In the genomic region with DNA sequence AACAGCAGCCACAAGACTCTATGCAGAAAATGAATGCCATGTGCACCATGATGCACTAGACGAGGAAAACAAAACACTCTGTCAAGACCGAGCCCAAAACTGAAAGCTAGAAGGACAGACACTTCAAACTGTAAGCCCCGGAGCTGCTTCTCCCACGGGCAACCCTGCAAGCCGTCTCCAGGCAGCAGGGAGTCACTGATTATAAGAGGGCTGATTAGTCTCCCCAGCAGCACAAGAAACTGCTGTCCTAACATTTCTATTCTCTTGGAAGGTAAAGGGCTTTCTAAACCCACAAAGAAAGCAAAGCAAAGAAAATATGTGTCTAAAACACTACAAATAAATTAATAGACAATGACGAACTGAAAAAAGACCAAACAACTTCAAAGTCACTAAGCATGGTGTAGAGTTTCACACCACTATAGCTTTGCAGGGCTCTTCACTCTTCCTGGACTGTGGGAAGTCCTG, we compare ENCODE assay signal across 8 cellular contexts. TPM values are rescaled to one million over a fixed set of nuclear protein-coding genes. Genes with fewer than 3 reads are reported as not detected.
DNase-seq lines count a peak whose midpoint lies in the region; ATAC-seq and TF ChIP-seq lines count a peak whose summit lies in the region.

No MANE protein-coding gene starts in this region.

- H3K27me3 Mint-ChIP-seq in activated T-cell treated with anti-CD3 and anti-CD28 coated beads, Interleukin-2, amount 50 U/mL, for 24 hours: no peaks in the 10 kb centered on the region
- H3K27me3 Mint-ChIP-seq in immature natural killer cell (ENCODE audit: low read depth in 3 of 3): no peaks in the 10 kb centered on the region
- H3K27me3 Mint-ChIP-seq in stimulated activated naive CD8-positive, alpha-beta T cell treated with anti-CD3 and anti-CD28 coated beads, Interleukin-15, Interleukin-2, amounts not matched to agents 100 ng/mL and 50 ng/mL, for 24 hours: no peaks in the 10 kb centered on the region

- no peak overlapping the region for H2AFZ ChIP-seq in IMR-90 (replicated peaks; ENCODE audit: low read length, poor library complexity)

- in situ Hi-C loops in IMR-90 (cut with MboI; ENCODE audit: low sequenced_read_pairs): no loop called here

- ATAC-seq in IMR-90 (ENCODE audit: low read depth) (peak; percentile 6; the same call in 1 of the 2 replicates), HG03097 (IDR thresholded peaks at IDR 0.05; ENCODE audit: low FRiP score, unreplicated experiment) (no peak)

- TF ChIP-seq CTCF in IMR-90 (conservative IDR thresholded peaks at IDR 0.05; ENCODE audit: low read depth, low read length): no peak

- H2BK20ac ChIP-seq in IMR-90 (ENCODE audit: low read depth, low read length): no peak overlapping the region

- intact Hi-C loops in IMR-90 (cut with micrococcal nuclease): loop anchor here (2.0 kb wide), 1 partner anchor 39 kb away; no protein-coding TSS in a partner anchor

- WGBS in IMR-90 (ENCODE audit: extremely low coverage in 2 of 2, insufficient read length in 1 of 2), 2 experiments: 20% methylated on average over 1 of the region's 6 CpGs; no CpG with 5 or more reads in 1 of the 2 experiments

- peak overlapping the region; percentile 32 for H3K14ac ChIP-seq in IMR-90 (replicated peaks; ENCODE audit: low read depth, low read length)

- H3K36me3 ChIP-seq in IMR-90 (ENCODE audit: control insufficient read depth, insufficient read depth, low read length): 0 out of 2 replicates have a peak, but pooled peaks cover 2% of the 10 kb centered on the region

- TF ChIP-seq POLR2A in IMR-90 (IDR thresholded peaks at IDR 0.05; ENCODE audit: low read depth, low read length): no peak

- peak overlapping the region; percentile 12; the same call in 1 of the 2 replicates for H3K18ac ChIP-seq in IMR-90 (ENCODE audit: low read depth, low read length)

- no peak overlapping the region for H4K91ac ChIP-seq in IMR-90 (ENCODE audit: insufficient read depth, low read depth, low read length)

- H4K8ac ChIP-seq in IMR-90 (ENCODE audit: low read depth in 2 of 2, low read length in 2 of 2): no peak overlapping the region

- peak overlapping the region; percentile 19; the same call in 1 of the 2 replicates for H3K4me3 ChIP-seq in IMR-90 (ENCODE audit: insufficient read depth, low read depth, low read length)

- CTCF ChIA-PET in IMR-90 (lab: Yijun Ruan, JAX): interaction anchor here (0.6 to 1.2 kb wide), 2 partner anchors 12 to 52 kb away, joined by 3 read pairs; no protein-coding TSS in a partner anchor

- H3K56ac ChIP-seq in IMR-90 (ENCODE audit: extremely low read depth, insufficient read depth, low read length): no peak overlapping the region

- H3K9me1 ChIP-seq in IMR-90 (ENCODE audit: insufficient read depth, low read length): peaks cover 45% of the 10 kb centered on the region

- no TSS peak for BruUV-seq in IMR-90 (replicated peaks; lab: Mats Ljungman, UMichigan)

- POLR2A ChIA-PET in IMR-90 (lab: Charles Lee; ENCODE audit: unreplicated experiment): no interaction called here

- peak overlapping the region; percentile 80 for H3K4me2 ChIP-seq in IMR-90 (ENCODE audit: low read depth, low read length)

- dilution Hi-C loops in IMR-90 (cut with HindIII; ENCODE audit: low sequenced_read_pairs, unreplicated experiment): no loop called here

- H3K36me3 Mint-ChIP-seq in activated T-cell treated with anti-CD3 and anti-CD28 coated beads, Interleukin-2, amount 50 U/mL, for 24 hours (ENCODE audit: low read depth): peaks cover 8% of the 10 kb centered on the region
- no peaks in the 10 kb centered on the region for H3K36me3 Mint-ChIP-seq in immature natural killer cell
- peaks cover 4% of the 10 kb centered on the region for H3K36me3 Mint-ChIP-seq in stimulated activated naive CD8-positive, alpha-beta T cell treated with anti-CD3 and anti-CD28 coated beads, Interleukin-15, Interleukin-2, amounts not matched to agents 100 ng/mL and 50 ng/mL, for 24 hours (ENCODE audit: low read depth)

- H3K23ac ChIP-seq in IMR-90 (ENCODE audit: low read depth, low read length): peak overlapping the region; percentile 55

- H3K4me1 Mint-ChIP-seq in activated T-cell treated with anti-CD3 and anti-CD28 coated beads, Interleukin-2, amount 50 U/mL, for 24 hours (ENCODE audit: low read depth): peaks cover 47% of the 10 kb centered on the region
- H3K4me1 Mint-ChIP-seq in immature natural killer cell: peaks cover 28 to 43% of the 10 kb centered on the region in 2 donors
- peaks cover 36% of the 10 kb centered on the region for H3K4me1 Mint-ChIP-seq in stimulated activated naive CD8-positive, alpha-beta T cell treated with anti-CD3 and anti-CD28 coated beads, Interleukin-15, Interleukin-2, amounts not matched to agents 100 ng/mL and 50 ng/mL, for 24 hours (ENCODE audit: low read depth)

- H3K27ac Mint-ChIP-seq in activated T-cell treated with anti-CD3 and anti-CD28 coated beads, Interleukin-2, amount 50 U/mL, for 24 hours: peak overlapping the region; percentile 82
- peak overlapping the region in 5 of 6 donors; percentile 93 to 96 (median 94) for H3K27ac Mint-ChIP-seq in immature natural killer cell
- peak overlapping the region; percentile 77 for H3K27ac Mint-ChIP-seq in stimulated activated naive CD8-positive, alpha-beta T cell treated with anti-CD3 and anti-CD28 coated beads, Interleukin-15, Interleukin-2, amounts not matched to agents 100 ng/mL and 50 ng/mL, for 24 hours

- peak overlapping the region; percentile 50; the same call in 1 of the 2 replicates for H3K9ac ChIP-seq in IMR-90 (ENCODE audit: low read depth, low read length)

- H4K20me1 ChIP-seq in IMR-90 (ENCODE audit: insufficient read depth, low read length): peaks cover 59% of the 10 kb centered on the region

- peak overlapping the region; percentile 17; the same call in 1 of the 2 replicates for H3K27ac ChIP-seq in IMR-90 (ENCODE audit: insufficient read depth, low read length)

- peak overlapping the region; percentile 72 for H3K4me3 Mint-ChIP-seq in activated T-cell treated with anti-CD3 and anti-CD28 coated beads, Interleukin-2, amount 50 U/mL, for 24 hours
- H3K4me3 Mint-ChIP-seq in immature natural killer cell: peak overlapping the region; percentile 74 to 90 (median 82)
- peak overlapping the region; percentile 78 for H3K4me3 Mint-ChIP-seq in stimulated activated naive CD8-positive, alpha-beta T cell treated with anti-CD3 and anti-CD28 coated beads, Interleukin-15, Interleukin-2, amounts not matched to agents 100 ng/mL and 50 ng/mL, for 24 hours

- H3K27me3 ChIP-seq in IMR-90 (ENCODE audit: control insufficient read depth, insufficient read depth, low read length): no peaks in the 10 kb centered on the region

- no peaks in the 10 kb centered on the region for H3K9me3 Mint-ChIP-seq in activated T-cell treated with anti-CD3 and anti-CD28 coated beads, Interleukin-2, amount 50 U/mL, for 24 hours
- H3K9me3 Mint-ChIP-seq in immature natural killer cell: no peaks in the 10 kb centered on the region
- no peaks in the 10 kb centered on the region for H3K9me3 Mint-ChIP-seq in stimulated activated naive CD8-positive, alpha-beta T cell treated with anti-CD3 and anti-CD28 coated beads, Interleukin-15, Interleukin-2, amounts not matched to agents 100 ng/mL and 50 ng/mL, for 24 hours

- no peaks in the 10 kb centered on the region for H3K9me3 ChIP-seq in IMR-90 (ENCODE audit: control insufficient read depth, insufficient read depth, low read length)

- peak; percentile 34 for DNase-seq in activated gamma-delta T cell treated with anti-CD3 and anti-CD28 coated beads, Interleukin-2, amount 50 U/mL, for 16 hours (ENCODE audit: low read depth)
- DNase-seq in activated gamma-delta T cell (lab: John Stamatoyannopoulos, UW) (no peak), IMR-90 (peak; percentile 53), immature natural killer cell (peak; percentile 51 to 58 (median 56)), NCI-H446 (lab: John Stamatoyannopoulos, UW) (no peak)
- DNase-seq in activated T-cell treated with anti-CD3 and anti-CD28 coated beads, Interleukin-2, amount 50 U/mL, for 24 hours: no peak

- H2AK9ac ChIP-seq in IMR-90 (replicated peaks; ENCODE audit: low read depth, low read length, poor library complexity): no peak overlapping the region

- TF ChIP-seq RAD21 in IMR-90 (IDR thresholded peaks at IDR 0.05; ENCODE audit: low read length): no peak

- H2BK5ac ChIP-seq in IMR-90 (ENCODE audit: low read depth, low read length, poor library complexity, severe bottlenecking): peak overlapping the region; percentile 7

- peak overlapping the region; percentile 3; the same call in 1 of the 2 replicates for H4K5ac ChIP-seq in IMR-90 (ENCODE audit: low read depth, low read length)

- H2BK15ac ChIP-seq in IMR-90 (ENCODE audit: low read depth, low read length): 0 out of 3 replicates have a peak overlapping the region, but pooled peaks have one; percentile 8

- H2AK5ac ChIP-seq in IMR-90 (ENCODE audit: low read depth, low read length): no peak overlapping the region

- H3K4me1 ChIP-seq in IMR-90 (ENCODE audit: control insufficient read depth, insufficient read depth, low read length): peaks cover 39% of the 10 kb centered on the region

- 0 out of 2 replicates have a peak overlapping the region, but pooled peaks have one; percentile 10 for H2BK120ac ChIP-seq in IMR-90 (ENCODE audit: low read depth, low read length)

- peaks cover 25 to 79% of the 10 kb centered on the region in 2 experiments for H3K79me1 ChIP-seq in IMR-90 (ENCODE audit: low read depth in 1 of 2, low read length in 2 of 2)

- no peak overlapping the region; the same call in 1 of the 2 replicates for H3K4ac ChIP-seq in IMR-90 (ENCODE audit: low read depth, low read length)

TF ChIP-seq in IMR-90, 13 proteins besides CTCF, POLR2A, EP300 and RAD21:
- TF ChIP-seq MAZ (IDR thresholded peaks at IDR 0.05; ENCODE audit: borderline replicate concordance, low read depth, low read length) (no peak), SMC3 (IDR thresholded peaks at IDR 0.05; ENCODE audit: low read depth, low read length) (no peak), MXI1 (IDR thresholded peaks at IDR 0.05; ENCODE audit: borderline replicate concordance, low read depth, low read length) (no peak; the same call in 1 of the 2 replicates), CEBPB (IDR thresholded peaks at IDR 0.05; ENCODE audit: low read depth, low read length) (no peak)

RNA-seq across cellular contexts. Expression of a gene that starts 15.5 kb away (rescaled TPM):
- total RNA-seq in IMR-90 (2012; rRNA removed): 17.7 and 17.8 TPM in 2 replicates
- polyA plus RNA-seq in IMR-90 (2012; rRNA removed): 22.8 and 28.3 TPM in 2 replicates
- 13.0 and 22.1 TPM in 2 replicates for polyA plus RNA-seq in IMR-90 (2012; cell fraction: cytosol; rRNA removed)
- 84.5 and 160 TPM in 2 replicates for polyA plus RNA-seq in IMR-90 (2012; cell fraction: nucleus; rRNA removed; ENCODE audit: low replicate concordance)
- 10 to 100 TPM in 1 of 3 donors, 1 to 10 TPM in 2; 3.5 to 10.2 (median 7.8) TPM for polyA plus RNA-seq in immature natural killer cell

RNA-seq across cellular contexts. Expression of a gene that starts 30.4 kb away (rescaled TPM):
- not detected in 2 replicates for total RNA-seq in IMR-90 (2012; rRNA removed)
- not detected in 2 replicates for polyA plus RNA-seq in IMR-90 (2012; rRNA removed)
- not detected in 2 replicates for polyA plus RNA-seq in IMR-90 (2012; cell fraction: cytosol; rRNA removed)
- not detected in 2 replicates for polyA plus RNA-seq in IMR-90 (2012; cell fraction: nucleus; rRNA removed; ENCODE audit: low replicate concordance)
- not detected for polyA plus RNA-seq in immature natural killer cell

Comparison
In these comparisons a context has a peak if more than half of its experiments do, and no peak if none do; other contexts are left out.
1. DNase-seq: peak in activated gamma-delta T cell treated with anti-CD3 and anti-CD28 coated beads, Interleukin-2, amount 50 U/mL, for 16 hours (single experiment), IMR-90 (single experiment) and immature natural killer cell (3 of 3); none in activated gamma-delta T cell (single experiment), activated T-cell treated with anti-CD3 and anti-CD28 coated beads, Interleukin-2, amount 50 U/mL, for 24 hours (single experiment) and NCI-H446 (0 of 2).
2. Peak in every context shown above with its lines, with median percentiles within 50 percentile points of each other: H3K27ac Mint-ChIP-seq and H3K4me3 Mint-ChIP-seq.